ENCODE assay signal across 14 cellular contexts in the genomic region with DNA sequence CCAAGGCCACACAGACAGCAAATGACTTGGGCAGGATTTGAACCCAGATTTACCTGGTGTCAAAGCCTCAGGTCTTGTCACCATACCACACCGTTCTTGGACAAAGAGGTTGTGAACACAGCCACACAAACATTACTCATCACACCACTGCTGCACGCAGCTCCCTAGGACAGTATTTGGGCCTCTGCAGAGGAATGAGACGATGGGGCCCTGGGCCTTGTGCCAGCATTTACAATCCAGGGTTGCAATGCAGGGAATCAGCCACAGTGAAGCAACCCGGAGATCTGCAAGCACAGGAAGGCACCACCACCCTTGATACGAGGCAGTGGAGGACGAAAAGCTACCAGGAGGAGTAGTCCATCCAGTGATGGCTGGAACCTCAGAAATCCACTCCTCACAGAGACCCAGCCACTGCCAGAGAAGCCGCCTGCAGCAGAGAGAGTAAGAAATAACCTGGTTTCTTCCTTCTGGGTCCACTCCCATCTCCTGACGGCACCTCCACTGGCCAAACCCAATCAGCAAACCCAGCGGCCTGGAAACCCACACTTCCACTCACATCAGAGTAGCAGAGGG. TPM values are rescaled to one million over a fixed set of nuclear protein-coding genes. Genes with fewer than 3 reads are reported as not detected.
A peak's percentile ranks its signal among the peaks of the same experiment; 100 is the strongest.
DNase-seq lines count a peak whose midpoint lies in the region; ATAC-seq and TF ChIP-seq lines count a peak whose summit lies in the region.
"Had no signal": no experiment of that assay in that cellular context is flagged by ENCODE, and none has a peak within 500 bp of the region (broad histone marks: within the 10 kb centered on the region; RNA-seq: fewer than 3 reads in every experiment).

No MANE protein-coding gene starts in this region.

- no peaks in the 10 kb centered on the region for H4K20me1 ChIP-seq in HCT116 (ENCODE audit: insufficient read depth)
- H4K20me1 ChIP-seq in hepatocyte (ENCODE audit: insufficient read depth, poor library complexity, severe bottlenecking), result peaks cover 5% of the 10 kb centered on the region

- intact Hi-C loops in A673 (cut with micrococcal nuclease; ENCODE audit: unreplicated experiment) (no loop called here), HCT116 (cut with micrococcal nuclease) (no loop called here), lower leg skin (cut with DNase I; ENCODE audit: low total_unique reads) (no loop called here)

- no peaks in the 10 kb centered on the region for H3K9me3 ChIP-seq in A673 (ENCODE audit: low read depth, low read length, poor library complexity, severe bottlenecking)
- no peaks in the 10 kb centered on the region for H3K9me3 ChIP-seq in HCT116 (ENCODE audit: control insufficient read depth in 1 of 2, insufficient read depth in 1 of 2, low read depth in 1 of 2, low read length in 2 of 2)
- H3K9me3 ChIP-seq in hepatocyte (ENCODE audit: low read depth), result no peaks in the 10 kb centered on the region

- no peaks in the 10 kb centered on the region for H3K9me2 ChIP-seq in HCT116 (ENCODE audit: insufficient read depth)
- H3K9me2 ChIP-seq in hepatocyte (replicated peaks; ENCODE audit: insufficient read depth), result no peaks in the 10 kb centered on the region

- CTCF ChIA-PET in A673 (lab: Charles Lee) (interaction anchor here (0.5 kb wide), 1 partner anchor 280 kb away, joined by 3 read pairs; no protein-coding TSS in a partner anchor), HCT116 (lab: Charles Lee) (no interaction called here)

- peaks cover 3% of the 10 kb centered on the region; the same call in 1 of the 2 replicates for H3K79me2 ChIP-seq in HCT116 (ENCODE audit: insufficient read depth, low read length)
- peaks cover 4% of the 10 kb centered on the region for H3K79me2 ChIP-seq in hepatocyte

- no peak overlapping the region for H3K9ac ChIP-seq in HCT116 (ENCODE audit: low read length)

- no peak for TF ChIP-seq CTCF in A673 (conservative IDR thresholded peaks at IDR 0.05; ENCODE audit: low read depth, low read length)
- no peak for TF ChIP-seq CTCF in HCT116 (IDR thresholded peaks at IDR 0.05 in 2 of 3, conservative IDR thresholded peaks at IDR 0.05 in 1 of 3; ENCODE audit: borderline replicate concordance in 1 of 3, insufficient read depth in 1 of 3, low read depth in 2 of 3, low read length in 2 of 3)
- no peak for TF ChIP-seq CTCF in hepatocyte (IDR thresholded peaks at IDR 0.05; ENCODE audit: poor library complexity)
- no peak for TF ChIP-seq CTCF in lower leg skin (IDR thresholded peaks at IDR 0.05)

- no peak for ATAC-seq in HCT116
- no peak for ATAC-seq in HG02610 (IDR thresholded peaks at IDR 0.05; ENCODE audit: unreplicated experiment)
- no peak for ATAC-seq in GM18520 (IDR thresholded peaks at IDR 0.05; ENCODE audit: unreplicated experiment)
- ATAC-seq: activated T-cell treated with anti-CD3 and anti-CD28 coated beads, Interleukin-2, amount 50 U/mL, for 4 hours had no signal

- H3K4me3 ChIP-seq in A673 (ENCODE audit: low read depth, low read length, poor library complexity, severe bottlenecking) (no peak overlapping the region), HCT116 (replicated peaks in 1 of 2; ENCODE audit: low read depth in 1 of 2, low read length in 2 of 2) (no peak overlapping the region), hepatocyte (no peak overlapping the region), lower leg skin (ENCODE audit: low read depth, poor library complexity, severe bottlenecking) (no peak overlapping the region)
- H3K4me3 ChIP-seq: skin epidermis had no signal

- H3K36me3 ChIP-seq in A673 (ENCODE audit: insufficient read depth, low read length, poor library complexity, severe bottlenecking), result no peaks in the 10 kb centered on the region
- H3K36me3 ChIP-seq in HCT116 (ENCODE audit: control insufficient read depth in 1 of 2, insufficient read depth in 2 of 2, low read length in 2 of 2), result no peaks in the 10 kb centered on the region
- no peaks in the 10 kb centered on the region for H3K36me3 ChIP-seq in hepatocyte (replicated peaks; ENCODE audit: insufficient read depth, low read depth)

- H3K4me1 ChIP-seq in A673 (ENCODE audit: insufficient read depth, low read length, poor library complexity, severe bottlenecking) (peaks cover 4% of the 10 kb centered on the region), HCT116 (ENCODE audit: control insufficient read depth in 1 of 2, insufficient read depth in 2 of 2, low read length in 2 of 2) (peaks cover 12 to 25% of the 10 kb centered on the region in 2 experiments; a peak in 3 of 4 replicates), hepatocyte (ENCODE audit: insufficient read depth) (peaks cover 16% of the 10 kb centered on the region)

- BruUV-seq in A673 (replicated peaks; lab: Mats Ljungman, UMichigan) (no TSS peak), HCT116 (replicated peaks; lab: Mats Ljungman, UMichigan) (no TSS peak)

- TF ChIP-seq POLR2A in HCT116 (IDR thresholded peaks at IDR 0.05; ENCODE audit: borderline replicate concordance, extremely low read depth, insufficient read depth, insufficient read length), result no peak
- no peak for TF ChIP-seq POLR2A in lower leg skin (IDR thresholded peaks at IDR 0.05)

- H3K4me2 ChIP-seq in HCT116 (ENCODE audit: low read length), result peak overlapping the region; percentile 33; the same call in 1 of the 2 replicates
- H3K4me2 ChIP-seq in hepatocyte, result no peak overlapping the region

- peak; percentile 47 for DNase-seq in A673 (ENCODE audit: low spot score)
- DNase-seq in HCT116 (ENCODE audit: low read depth, low spot score), result no peak
- peak; percentile 58 for DNase-seq in hepatocyte (ENCODE audit: low spot score)
- no peak for DNase-seq in stimulated activated CD4-positive, alpha-beta T cell treated with anti-CD3 and anti-CD28 coated beads, Interleukin-2, amount 100 ng/mL, for 24 hours
- DNase-seq in lower leg skin (ENCODE audit: low spot score in 2 of 2), result no peak
- DNase-seq: activated T-cell treated with anti-CD3 and anti-CD28 coated beads, Interleukin-2, amount 50 U/mL, for 4 hours; cerebellar nuclear complex; hippocampal formation; NCI-H1930 had no signal

- no peak for TF ChIP-seq RAD21 in HCT116 (IDR thresholded peaks at IDR 0.05; ENCODE audit: low read depth)

- POLR2A ChIA-PET in A673 (lab: Charles Lee; ENCODE audit: low non-redundant PET) (interaction anchor here (0.5 kb wide), 1 partner anchor 1469 kb away, joined by 3 read pairs; no protein-coding TSS in a partner anchor), HCT116 (lab: Charles Lee) (no interaction called here)

- RAD21 ChIA-PET in HCT116 (lab: Charles Lee; ENCODE audit: low non-redundant PET in 1 of 2, low total read pairs in 2 of 2, uncharacterized antibody in 2 of 2, unreplicated experiment in 2 of 2), result no interaction called here

- no peak overlapping the region for H3K27ac ChIP-seq in A673 (ENCODE audit: low read depth, low read length, poor library complexity, severe bottlenecking)
- no peak overlapping the region for H3K27ac ChIP-seq in HCT116 (ENCODE audit: low read depth, low read length)
- peak overlapping the region; percentile 82 for H3K27ac ChIP-seq in angular gyrus (ENCODE audit: low read depth, low read length)
- H3K27ac ChIP-seq in hepatocyte, result peak overlapping the region; percentile 39

- H3K27me3 ChIP-seq in A673 (replicated peaks; ENCODE audit: insufficient read depth, low read depth, low read length, poor library complexity), result peaks cover 7% of the 10 kb centered on the region
- H3K27me3 ChIP-seq in HCT116 (ENCODE audit: insufficient read depth, low read length), result no peaks in the 10 kb centered on the region
- H3K27me3 ChIP-seq in hepatocyte, result no peaks in the 10 kb centered on the region

- H2AFZ ChIP-seq in HCT116 (ENCODE audit: low read depth, low read length, poor library complexity, severe bottlenecking), result peak overlapping the region; percentile 66
- no peak overlapping the region for H2AFZ ChIP-seq in hepatocyte

- WGBS in hepatocyte (ENCODE audit: low lambda C conversion rate, missing lambda C conversion rate), result 59% methylated on average over 9 of the region's 9 CpGs
- WGBS in lower leg skin, 2 donors, result 76 to 82% methylated on average over 9 of the region's 9 CpGs

TF ChIP-seq in HCT116, 20 proteins besides CTCF, POLR2A, EP300 and RAD21 (continues in another document):
- TF ChIP-seq, protein P1, sequence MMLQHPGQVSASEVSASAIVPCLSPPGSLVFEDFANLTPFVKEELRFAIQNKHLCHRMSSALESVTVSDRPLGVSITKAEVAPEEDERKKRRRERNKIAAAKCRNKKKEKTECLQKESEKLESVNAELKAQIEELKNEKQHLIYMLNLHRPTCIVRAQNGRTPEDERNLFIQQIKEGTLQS (IDR thresholded peaks at IDR 0.05), result no peak
- TF ChIP-seq ZNF274 (IDR thresholded peaks at IDR 0.05; ENCODE audit: low read depth, low read length), result no peak
- no peak for TF ChIP-seq FOSL1 (IDR thresholded peaks at IDR 0.05; ENCODE audit: low read depth)
- no peak for TF ChIP-seq POLR2AphosphoS5 (IDR thresholded peaks at IDR 0.05; ENCODE audit: low read depth, low read length)
- TF ChIP-seq CEBPB (IDR thresholded peaks at IDR 0.05; ENCODE audit: low read depth), result no peak
- TF ChIP-seq JUND (IDR thresholded peaks at IDR 0.05), result no peak
- TF ChIP-seq ZFX (IDR thresholded peaks at IDR 0.05), result no peak
- TF ChIP-seq, protein P2, sequence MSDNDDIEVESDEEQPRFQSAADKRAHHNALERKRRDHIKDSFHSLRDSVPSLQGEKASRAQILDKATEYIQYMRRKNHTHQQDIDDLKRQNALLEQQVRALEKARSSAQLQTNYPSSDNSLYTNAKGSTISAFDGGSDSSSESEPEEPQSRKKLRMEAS (IDR thresholded peaks at IDR 0.05), result no peak
- no peak for TF ChIP-seq ELF1 (IDR thresholded peaks at IDR 0.05; ENCODE audit: borderline replicate concordance, low read depth)
- TF ChIP-seq EZH2 (IDR thresholded peaks at IDR 0.05), result no peak
- no peak for TF ChIP-seq EGR1 (IDR thresholded peaks at IDR 0.05; ENCODE audit: low read depth)
- TF ChIP-seq SRF (IDR thresholded peaks at IDR 0.05; ENCODE audit: low read depth), result no peak
- TF ChIP-seq CBX3 (IDR thresholded peaks at IDR 0.05; ENCODE audit: low read depth), result no peak

RNA-seq across cellular contexts. Expression of a gene that starts 3.7 kb away (rescaled TPM):
- total RNA-seq in A673 (2021), result 8.9 and 11.2 TPM in 2 replicates
- 22.7 TPM for total RNA-seq in HCT116 (2021; ENCODE audit: unreplicated experiment)
- polyA plus RNA-seq in HCT116 (2012), result 8.7 and 9.6 TPM in 2 replicates
- 16.5 and 19.7 TPM in 2 replicates for total RNA-seq in hepatocyte
- polyA plus RNA-seq in hepatocyte, result 10.6 and 13.0 TPM in 2 replicates
- total RNA-seq in lower leg skin, result 1 to 10 TPM; 2.2 to 6.8 (median 4.0) TPM
- polyA plus RNA-seq: CD14-positive monocyte had no signal

Comparison
In these comparisons a context has a peak if more than half of its experiments do, and no peak if none do; other contexts are left out.
1. DNase-seq: peak in A673 (single experiment) and hepatocyte (single experiment); none in HCT116 (single experiment), stimulated activated CD4-positive, alpha-beta T cell treated with anti-CD3 and anti-CD28 coated beads, Interleukin-2, amount 100 ng/mL, for 24 hours (0 of 2) and lower leg skin (0 of 2).
2. H3K27ac ChIP-seq: peak in angular gyrus (single experiment) and hepatocyte (single experiment); none in A673 (single experiment) and HCT116 (single experiment).